In the genomic region with DNA sequence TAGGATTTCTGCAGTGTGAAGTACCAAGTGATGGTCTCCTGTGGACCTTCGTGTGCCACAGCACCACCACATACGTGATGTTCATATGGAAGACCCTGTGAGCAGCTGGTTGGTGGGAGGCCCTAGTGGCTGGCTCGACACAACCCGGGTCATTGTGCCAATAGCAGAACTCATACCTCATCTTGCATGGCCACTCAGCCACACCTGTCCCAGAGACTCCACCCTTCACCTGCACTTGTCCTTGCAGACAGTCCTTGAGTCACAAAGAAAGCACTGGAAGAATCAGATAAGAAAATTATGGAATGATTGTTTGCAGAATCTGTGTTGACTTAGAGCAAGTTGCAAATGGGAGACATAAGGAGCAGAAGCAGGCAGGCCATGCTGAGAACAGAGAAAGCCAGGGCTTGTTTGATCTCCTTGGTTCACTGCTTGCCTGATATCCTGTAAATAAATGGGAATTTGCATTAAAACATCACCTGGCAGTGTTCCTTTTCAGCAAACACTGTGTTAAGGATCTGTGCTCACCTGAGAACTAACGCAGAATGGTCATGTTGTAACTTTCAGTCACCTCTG, we compare ENCODE assay signal across 17 cellular contexts.
DNase-seq lines count a peak whose midpoint lies in the region; ATAC-seq and TF ChIP-seq lines count a peak whose summit lies in the region.
"Had no signal": no experiment of that assay in that cellular context is flagged by ENCODE, and none has a peak within 500 bp of the region (broad histone marks: within the 10 kb centered on the region; RNA-seq: fewer than 3 reads in every experiment).

No MANE protein-coding gene starts in this region.

- H3K27me3 ChIP-seq in breast epithelium = no peaks in the 10 kb centered on the region
- H3K27me3 ChIP-seq: SJSA1 had no signal

- no peaks in the 10 kb centered on the region for H3K36me3 ChIP-seq in breast epithelium
- H3K36me3 ChIP-seq: HAP-1, SJSA1 had no signal

- DNase-seq in DMS79 treated with DMSO at 0.1 percent for 48 hours (lab: John Stamatoyannopoulos, UW) = peak; percentile 97
- DNase-seq in NCI-H526 treated with DMSO at 0.1 percent for 48 hours (lab: John Stamatoyannopoulos, UW) = peak; percentile 87
- DNase-seq in left colon = peak; percentile 61 to 85
- DNase-seq in breast epithelium (ENCODE audit: low spot score in 2 of 2) = no peak
- DNase-seq in central memory CD4-positive, alpha-beta T cell = no peak
- DNase-seq: AML-193, COR-L47, Kasumi-1, NCI-H1105 treated with DMSO at 0.1 percent for 48 hours, NCI-H187 treated with DMSO at 0.1 percent for 48 hours, NCI-H524 treated with DMSO at 0.1 percent for 48 hours, PC-9 had no signal

- intact Hi-C loops in left colon (cut with DNase I, micrococcal nuclease) = no loop called here
- intact Hi-C loops in breast epithelium (cut with DNase I; ENCODE audit: low total_unique reads) = loop anchor here (10.0 kb wide), 1 partner anchor 847 kb away; no protein-coding TSS in a partner anchor

- H3K9me3 ChIP-seq in breast epithelium = no peaks in the 10 kb centered on the region
- H3K9me3 ChIP-seq: HAP-1 had no signal

- TF ChIP-seq POLR2A in breast epithelium (IDR thresholded peaks at IDR 0.05) = no peak

- ATAC-seq in left colon (peak; percentile 77), GM19023 (IDR thresholded peaks at IDR 0.05; ENCODE audit: unreplicated experiment) (no peak), GM18520 (IDR thresholded peaks at IDR 0.05; ENCODE audit: unreplicated experiment) (no peak)

- H3K4me1 ChIP-seq in breast epithelium = no peaks in the 10 kb centered on the region
- H3K4me1 ChIP-seq: SJSA1 had no signal

- H3K27ac ChIP-seq in 22Rv1 (peak overlapping the region; percentile 70), breast epithelium (no peak overlapping the region)
- H3K27ac ChIP-seq: PC-9, SJSA1 had no signal

- no peak overlapping the region for H3K4me3 ChIP-seq in breast epithelium
- H3K4me3 ChIP-seq: HAP-1, PC-9, SJSA1 had no signal

- 0 out of 2 replicates have a peak, but pooled peaks have one; percentile 6 for TF ChIP-seq CTCF in 22Rv1 (IDR thresholded peaks at IDR 0.05)
- no peak for TF ChIP-seq CTCF in breast epithelium (IDR thresholded peaks at IDR 0.05)

Comparison
In these comparisons a context has a peak if more than half of its experiments do, and no peak if none do; other contexts are left out.
1. DNase-seq: peak in DMS79 treated with DMSO at 0.1 percent for 48 hours (single experiment), NCI-H526 treated with DMSO at 0.1 percent for 48 hours (single experiment) and left colon (2 of 2); none in breast epithelium (0 of 2) and central memory CD4-positive, alpha-beta T cell (single experiment).